ENCODE assay signal across 8 cellular contexts in the genomic region with DNA sequence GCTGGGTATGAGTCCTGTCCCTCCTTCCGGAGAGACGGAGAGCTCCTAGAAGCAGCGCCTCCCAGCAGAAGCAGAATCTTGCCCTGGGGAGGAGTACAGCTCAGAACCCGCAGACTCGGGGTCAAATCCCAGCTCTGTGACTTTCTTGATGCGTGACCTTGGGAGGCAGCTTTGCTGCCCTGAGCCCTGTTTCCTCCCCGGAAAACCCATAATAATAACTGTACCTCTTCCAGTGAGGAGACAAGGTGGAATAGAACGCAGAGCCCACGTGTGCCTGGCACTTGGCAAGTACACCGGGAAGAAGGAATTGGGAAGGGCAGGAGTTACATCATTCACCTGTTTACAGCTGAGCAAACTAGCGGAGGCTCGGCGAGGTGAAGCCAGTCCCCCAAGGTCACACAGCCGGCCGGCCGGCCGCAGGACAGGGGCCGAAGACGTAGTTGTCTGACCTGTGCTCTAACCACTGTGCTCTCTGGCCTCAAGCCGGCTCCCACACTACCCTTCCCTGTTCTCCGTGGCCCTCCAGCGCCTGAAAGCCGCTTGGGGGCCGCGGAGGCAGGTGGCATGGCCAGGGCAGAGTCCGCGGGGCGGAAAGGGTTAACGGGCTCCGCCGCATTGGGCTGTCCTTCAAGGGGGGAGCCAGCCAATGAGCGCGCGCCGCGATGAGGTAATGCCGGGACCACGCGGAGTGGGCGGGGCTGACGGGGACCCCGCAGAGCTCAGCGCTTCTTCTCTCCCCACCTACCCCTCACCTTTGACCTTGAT.
DNase-seq lines count a peak whose midpoint lies in the region; ATAC-seq, FAIRE-seq and TF ChIP-seq lines count a peak whose summit lies in the region.

No MANE protein-coding gene starts in this region.

- H3K27me3 ChIP-seq in small intestine (ENCODE audit: control insufficient read depth in 2 of 2, insufficient read depth in 2 of 2, low read length in 2 of 2), result no peaks in the 10 kb centered on the region

- H3K4me3 ChIP-seq in small intestine (ENCODE audit: low read depth in 1 of 2, low read length in 2 of 2), result peak overlapping the region; percentile 3 to 60

- FAIRE-seq in A204.1 (lab: Jason Lieb, UNC) (peak; percentile 21), small intestine (lab: Jason Lieb, UNC) (no peak)

- TF ChIP-seq CTCF in GM20000 (IDR thresholded peaks at IDR 0.05; ENCODE audit: extremely low read depth, missing control alignments), result no peak

- WGBS in small intestine, 3 donors, result 4 to 14% (median 11%) methylated on average over 40 to 43 of the region's 43 CpGs

- H3K27ac ChIP-seq in small intestine (ENCODE audit: low read depth in 1 of 2, low read length in 1 of 2), result peak overlapping the region; percentile 88 to 98

- no peaks in the 10 kb centered on the region for H3K9me3 ChIP-seq in small intestine (ENCODE audit: control insufficient read depth, low read depth)

- H3K4me1 ChIP-seq in small intestine (ENCODE audit: control insufficient read depth in 2 of 2, insufficient read depth in 1 of 2, low read depth in 1 of 2, low read length in 1 of 2), result no peaks in the 10 kb centered on the region

- no peaks in the 10 kb centered on the region for H3K36me3 ChIP-seq in small intestine (ENCODE audit: control insufficient read depth in 2 of 2, insufficient read depth in 2 of 2, low read length in 2 of 2)

- ATAC-seq in HG03457 (IDR thresholded peaks at IDR 0.05; ENCODE audit: unreplicated experiment), result no peak

- DNase-seq in GM20000 (ENCODE audit: low spot score) (peak; percentile 89), NCI-H2227 (lab: John Stamatoyannopoulos, UW; ENCODE audit: unreplicated experiment) (peak; percentile 91), cerebellar cortex (ENCODE audit: low spot score) (peak; percentile 95), inferior parietal cortex (ENCODE audit: extremely low spot score) (peak; percentile 91), small intestine (peak; percentile 90)
- DNase-seq in activated CD4-positive, alpha-beta T cell treated with anti-CD3 and anti-CD28 coated beads for 24 hours (ENCODE audit: low read depth in 2 of 2), result peak; percentile 80 to 83
